In genomic region chr3:71393093-71393492, GRCh38 we compare ENCODE assay signal across 11 cellular contexts.
DNase-seq lines count a peak whose midpoint lies in the region; ATAC-seq, FAIRE-seq and TF ChIP-seq lines count a peak whose summit lies in the region.
"Had no signal": no experiment of that assay in that cellular context is flagged by ENCODE, and none has a peak within 500 bp of the region (broad histone marks: within the 10 kb centered on the region; RNA-seq: fewer than 3 reads in every experiment).

No MANE protein-coding gene starts in this region.

- in situ Hi-C loops in GM23248 (cut with MboI) (no loop called here), IMR-90 (cut with MboI; ENCODE audit: low sequenced_read_pairs) (no loop called here)

- H3K27ac ChIP-seq in GM23248 (no peak overlapping the region), IMR-90 (ENCODE audit: insufficient read depth, low read length) (no peak overlapping the region), upper lobe of right lung (no peak overlapping the region)
- H3K27ac ChIP-seq: parathyroid adenoma had no signal

- H2BK5ac ChIP-seq in IMR-90 (ENCODE audit: low read depth, low read length, poor library complexity, severe bottlenecking) = no peak overlapping the region

- H3K9ac ChIP-seq in GM23248 (no peak overlapping the region), IMR-90 (ENCODE audit: low read depth, low read length) (no peak overlapping the region)
- H3K9ac ChIP-seq: parathyroid adenoma had no signal

- no peaks in the 10 kb centered on the region for H3F3A ChIP-seq in GM23248 (ENCODE audit: insufficient read depth)

- DNase-seq in GM23248 = peak; percentile 42
- DNase-seq in IMR-90 = peak; percentile 23
- no peak for DNase-seq in KG1 (lab: John Stamatoyannopoulos, UW)
- DNase-seq in activated effector memory CD4-positive, alpha-beta T cell treated with Interleukin-2 at 50 U/mL for 16 hours = no peak
- no peak for DNase-seq in upper lobe of right lung
- DNase-seq: caudate nucleus, NCI-H524 had no signal

- no peak overlapping the region for H3K23ac ChIP-seq in IMR-90 (ENCODE audit: low read depth, low read length)

- H2AFZ ChIP-seq in GM23248 (no peak overlapping the region), IMR-90 (replicated peaks; ENCODE audit: low read length, poor library complexity) (no peak overlapping the region)
- H2AFZ ChIP-seq: parathyroid adenoma had no signal

- H3K18ac ChIP-seq in IMR-90 (ENCODE audit: low read depth, low read length) = no peak overlapping the region

- H3K4ac ChIP-seq in IMR-90 (ENCODE audit: low read depth, low read length) = no peak overlapping the region

- TF ChIP-seq RAD21 in IMR-90 (IDR thresholded peaks at IDR 0.05; ENCODE audit: low read length) = no peak

- H3K4me1 ChIP-seq in GM23248 (ENCODE audit: insufficient read depth) (peaks cover 27% of the 10 kb centered on the region), IMR-90 (ENCODE audit: control insufficient read depth, insufficient read depth, low read length) (peaks cover 9% of the 10 kb centered on the region), upper lobe of right lung (peaks cover 45% of the 10 kb centered on the region)
- H3K4me1 ChIP-seq: parathyroid adenoma had no signal

- CTCF ChIA-PET in IMR-90 (lab: Yijun Ruan, JAX) = no interaction called here

- H4K91ac ChIP-seq in IMR-90 (ENCODE audit: insufficient read depth, low read depth, low read length) = no peak overlapping the region

- H3K79me2 ChIP-seq in GM23248 (ENCODE audit: insufficient read depth) = peaks cover 37% of the 10 kb centered on the region

- 91 to 98% methylated on average over 1 of the region's 1 CpG for WGBS in GM23248 (ENCODE audit: low coverage in 1 of 2, low lambda C conversion rate in 2 of 2, missing lambda C conversion rate in 2 of 2), 2 experiments
- no CpG with 5 or more reads among the region's 1 CpG for WGBS in IMR-90 (ENCODE audit: extremely low coverage in 2 of 2, insufficient read length in 1 of 2), 2 experiments

- dilution Hi-C loops in IMR-90 (cut with HindIII; ENCODE audit: low sequenced_read_pairs, unreplicated experiment) = no loop called here

- intact Hi-C loops in IMR-90 (cut with micrococcal nuclease) (no loop called here), upper lobe of right lung (cut with DNase I) (no loop called here)

- H3K4me3 ChIP-seq in GM23248 (no peak overlapping the region), IMR-90 (ENCODE audit: insufficient read depth, low read depth, low read length) (no peak overlapping the region), upper lobe of right lung (no peak overlapping the region)

- H3K9me2 ChIP-seq in GM23248 (ENCODE audit: insufficient read depth) = no peaks in the 10 kb centered on the region

- H3K4me2 ChIP-seq in GM23248 (ENCODE audit: unreplicated experiment) (no peak overlapping the region), IMR-90 (ENCODE audit: low read depth, low read length) (no peak overlapping the region)

- H3K9me3 ChIP-seq in GM23248 (ENCODE audit: low read depth) = no peaks in the 10 kb centered on the region
- no peaks in the 10 kb centered on the region for H3K9me3 ChIP-seq in IMR-90 (ENCODE audit: control insufficient read depth, insufficient read depth, low read length)
- H3K9me3 ChIP-seq in upper lobe of right lung = no peaks in the 10 kb centered on the region

- ATAC-seq in GM18519 (IDR thresholded peaks at IDR 0.05; ENCODE audit: low FRiP score, unreplicated experiment) = peak; percentile 46
- no peak for ATAC-seq in IMR-90 (ENCODE audit: low read depth)
- no peak for ATAC-seq in upper lobe of right lung
- no peak for ATAC-seq in HG02763 (IDR thresholded peaks at IDR 0.05; ENCODE audit: unreplicated experiment)

- TF ChIP-seq POLR2A in IMR-90 (IDR thresholded peaks at IDR 0.05; ENCODE audit: low read depth, low read length) = no peak

- BruUV-seq in IMR-90 (replicated peaks; lab: Mats Ljungman, UMichigan) = no TSS peak

- peak; percentile 55 for FAIRE-seq in islet of Langerhans (lab: Jason Lieb, UNC)

- H2AK9ac ChIP-seq in IMR-90 (replicated peaks; ENCODE audit: low read depth, low read length, poor library complexity) = no peak overlapping the region

- H3K36me3 ChIP-seq in GM23248 (ENCODE audit: low read depth) = no peaks in the 10 kb centered on the region
- no peaks in the 10 kb centered on the region for H3K36me3 ChIP-seq in IMR-90 (ENCODE audit: control insufficient read depth, insufficient read depth, low read length)
- no peaks in the 10 kb centered on the region for H3K36me3 ChIP-seq in upper lobe of right lung

- no peak overlapping the region for H2AK5ac ChIP-seq in IMR-90 (ENCODE audit: low read depth, low read length)

- no peak overlapping the region for H2BK15ac ChIP-seq in IMR-90 (ENCODE audit: low read depth, low read length)

- no peak overlapping the region for H3K14ac ChIP-seq in IMR-90 (replicated peaks; ENCODE audit: low read depth, low read length)

- no peak overlapping the region for H3K56ac ChIP-seq in IMR-90 (ENCODE audit: extremely low read depth, insufficient read depth, low read length)

- no peak for TF ChIP-seq CTCF in IMR-90 (conservative IDR thresholded peaks at IDR 0.05; ENCODE audit: low read depth, low read length)
- no peak for TF ChIP-seq CTCF in upper lobe of right lung (IDR thresholded peaks at IDR 0.05)

- H4K20me1 ChIP-seq in GM23248 (ENCODE audit: insufficient read depth) (0 out of 2 replicates have a peak, but pooled peaks cover 3% of the 10 kb centered on the region), IMR-90 (ENCODE audit: insufficient read depth, low read length) (no peaks in the 10 kb centered on the region; the same call in 1 of the 2 replicates)

- H3K27me3 ChIP-seq in GM23248 (replicated peaks; ENCODE audit: insufficient read depth) = no peaks in the 10 kb centered on the region
- H3K27me3 ChIP-seq in IMR-90 (ENCODE audit: control insufficient read depth, insufficient read depth, low read length) = no peaks in the 10 kb centered on the region
- H3K27me3 ChIP-seq in upper lobe of right lung = no peaks in the 10 kb centered on the region

- peaks cover 3 to 42% of the 10 kb centered on the region in 2 experiments for H3K79me1 ChIP-seq in IMR-90 (ENCODE audit: low read depth in 1 of 2, low read length in 2 of 2)

- no peak overlapping the region for H2BK120ac ChIP-seq in IMR-90 (ENCODE audit: low read depth, low read length)

- H4K8ac ChIP-seq in IMR-90 (ENCODE audit: low read depth in 2 of 2, low read length in 2 of 2) = no peak overlapping the region

- peaks cover 13% of the 10 kb centered on the region for H3K9me1 ChIP-seq in IMR-90 (ENCODE audit: insufficient read depth, low read length)

- POLR2A ChIA-PET in IMR-90 (lab: Charles Lee; ENCODE audit: unreplicated experiment) = no interaction called here

- H2BK20ac ChIP-seq in IMR-90 (ENCODE audit: low read depth, low read length) = no peak overlapping the region

- no peak overlapping the region for H4K5ac ChIP-seq in IMR-90 (ENCODE audit: low read depth, low read length)

TF ChIP-seq in IMR-90, 13 proteins besides CTCF, POLR2A, EP300 and RAD21:
- TF ChIP-seq NFE2L2 (IDR thresholded peaks at IDR 0.05; ENCODE audit: low read depth, low read length) (no peak), FOS (IDR thresholded peaks at IDR 0.05; ENCODE audit: low read depth, low read length) (peak; percentile 27; the same call in 1 of the 2 replicates), BHLHE40 (IDR thresholded peaks at IDR 0.05; ENCODE audit: low read depth, low read length) (no peak; the same call in 1 of the 2 replicates), SMC3 (IDR thresholded peaks at IDR 0.05; ENCODE audit: low read depth, low read length) (no peak)

Comparison
In these comparisons a context has a peak if more than half of its experiments do, and no peak if none do; other contexts are left out.
1. DNase-seq: peak in GM23248 (single experiment) and IMR-90 (single experiment); none in KG1 (single experiment), activated effector memory CD4-positive, alpha-beta T cell treated with Interleukin-2 at 50 U/mL for 16 hours (single experiment) and upper lobe of right lung (single experiment).